9 cellular contexts compared by ENCODE assay signal in the genomic region with DNA sequence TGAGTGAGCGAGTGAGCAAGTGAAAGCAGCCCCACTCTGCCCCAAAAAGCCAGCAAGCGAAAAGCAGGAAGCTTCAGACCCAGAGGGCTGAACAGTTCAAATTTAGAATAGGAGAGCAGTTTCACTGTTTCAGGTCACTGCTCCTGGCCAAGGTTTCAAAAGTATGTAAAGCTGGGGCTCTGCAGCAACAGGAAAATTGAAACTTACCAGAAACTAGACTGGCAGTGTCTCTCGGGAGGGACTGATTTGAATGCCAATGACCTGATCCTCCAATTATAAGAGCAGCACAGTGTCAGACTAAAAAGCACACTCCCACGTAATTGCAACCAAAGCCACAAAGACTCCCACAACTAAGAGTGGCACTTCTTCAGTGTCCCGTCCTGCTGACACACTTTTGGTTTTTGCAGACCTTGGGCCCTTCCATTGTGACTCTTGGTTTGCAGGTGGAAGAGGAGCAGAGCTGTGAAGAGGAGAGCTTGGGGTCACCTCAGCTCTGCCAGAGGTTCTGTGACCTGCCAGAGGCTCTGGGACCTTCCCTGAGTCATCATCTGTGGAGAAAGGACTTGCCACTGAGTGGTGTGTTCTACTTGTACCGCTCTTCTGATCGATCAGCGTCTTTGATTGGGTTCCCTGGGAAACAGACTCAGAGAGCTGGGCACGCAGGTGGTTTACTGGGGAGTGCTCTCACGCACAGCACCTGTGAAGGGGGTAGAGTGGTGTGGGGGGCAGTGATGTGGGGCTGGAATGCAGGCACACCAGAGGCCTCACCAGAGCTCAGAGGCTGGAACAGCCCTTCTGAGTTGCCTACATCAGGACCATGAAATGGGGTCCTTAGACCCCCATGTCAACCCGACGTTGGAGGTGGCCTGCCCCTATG. TPM values are rescaled to one million over a fixed set of nuclear protein-coding genes. Genes with fewer than 3 reads are reported as not detected.
DNase-seq lines count a peak whose midpoint lies in the region; ATAC-seq, FAIRE-seq and TF ChIP-seq lines count a peak whose summit lies in the region.
"Had no signal": no experiment of that assay in that cellular context is flagged by ENCODE, and none has a peak within 500 bp of the region (broad histone marks: within the 10 kb centered on the region; RNA-seq: fewer than 3 reads in every experiment).

No MANE protein-coding gene starts in this region.

- no peak for FAIRE-seq in frontal cortex (lab: Jason Lieb, UNC)

- DNase-seq in epithelial cell of proximal tubule (ENCODE audit: low read depth) (no peak), NCI-H1105 (lab: John Stamatoyannopoulos, UW) (no peak), SK-N-DZ (ENCODE audit: low spot score) (no peak), NCI-H510A (lab: John Stamatoyannopoulos, UW) (no peak), frontal cortex (ENCODE audit: low spot score in 2 of 2) (no peak)

- TF ChIP-seq CTCF in epithelial cell of proximal tubule (conservative IDR thresholded peaks at IDR 0.05; ENCODE audit: low read depth, low read length): no peak

- peak overlapping the region; percentile 14 for H3K4me3 ChIP-seq in epithelial cell of proximal tubule (ENCODE audit: low read depth, low read length)
- H3K4me3 ChIP-seq: GM23338 had no signal

- peak; percentile 27 for TF ChIP-seq POLR2A in GM18526 (IDR thresholded peaks at IDR 0.05; ENCODE audit: extremely low read depth, insufficient read length)

- ATAC-seq in GM21529 (IDR thresholded peaks at IDR 0.05; ENCODE audit: unreplicated experiment): peak; percentile 81
- peak; percentile 72 for ATAC-seq in HG03521 (IDR thresholded peaks at IDR 0.05; ENCODE audit: unreplicated experiment)
- ATAC-seq: GM23338 had no signal

RNA-seq across cellular contexts. Expression of a gene that starts 52.7 kb away (rescaled TPM):
- total RNA-seq in epithelial cell of proximal tubule (not detected in 2 replicates), frontal cortex (7.7 TPM)
- polyA plus RNA-seq in SK-N-DZ (2014; cell fraction: cytosol; rRNA removed): 4.9 and 10.9 TPM in 2 replicates
- polyA plus RNA-seq in SK-N-DZ (2014; cell fraction: nucleus; rRNA removed): 3.0 and 5.4 TPM in 2 replicates
